ENCODE assay signal across 8 cellular contexts in genomic region chr11:123407124-123407995, GRCh38.
DNase-seq lines count a peak whose midpoint lies in the region; ATAC-seq and TF ChIP-seq lines count a peak whose summit lies in the region.

No MANE protein-coding gene starts in this region.

- in situ Hi-C loops in astrocyte of the spinal cord (cut with HindIII; ENCODE audit: low sequenced_read_pairs), result no loop called here

- DNase-seq in NAMALWA (ENCODE audit: low spot score) (peak; percentile 37), T-helper 2 cell (peak; percentile 17 to 79 (median 33)), astrocyte of the spinal cord (ENCODE audit: low read depth, low spot score) (peak; percentile 71), inferior parietal cortex (ENCODE audit: extremely low spot score) (peak; percentile 32)
- DNase-seq in stimulated activated CD4-positive, alpha-beta T cell treated with anti-CD3 and anti-CD28 coated beads, Interleukin-2, amount 100 ng/mL, for 24 hours, result peak; percentile 54 to 61

- TF ChIP-seq CTCF in C4-2B (conservative IDR thresholded peaks at IDR 0.05) (peak; percentile 87), astrocyte of the spinal cord (IDR thresholded peaks at IDR 0.05; ENCODE audit: low read depth, low read length) (peak; percentile 79)

- no peak overlapping the region for H3K27ac ChIP-seq in C4-2B

- no peak overlapping the region for H3K4me3 ChIP-seq in astrocyte of the spinal cord (ENCODE audit: low read depth, low read length)

- ATAC-seq in GM21381 (IDR thresholded peaks at IDR 0.05; ENCODE audit: unreplicated experiment) (peak; percentile 43), HG02623 (IDR thresholded peaks at IDR 0.05; ENCODE audit: unreplicated experiment) (no peak)
